1 cellular context compared by ENCODE assay signal in the genomic region with DNA sequence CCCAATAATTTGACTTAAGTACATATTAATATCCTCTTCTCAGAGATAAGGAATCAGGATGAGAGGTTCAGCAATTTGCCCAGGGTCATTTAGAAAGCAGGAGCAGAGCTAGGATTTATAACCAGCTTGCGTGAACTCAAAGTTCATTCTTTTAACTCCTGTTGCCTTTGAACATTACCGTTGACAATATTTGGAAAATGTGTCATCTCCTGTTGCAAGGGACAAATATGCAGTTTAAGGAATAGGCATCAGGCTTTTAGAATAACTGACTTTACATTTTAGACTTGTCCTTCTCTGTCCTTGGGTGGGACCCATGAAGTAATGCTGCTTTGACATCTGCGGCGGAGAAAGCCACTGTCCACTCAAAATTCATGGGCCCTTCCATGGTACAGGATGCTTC.
TF ChIP-seq lines count a peak whose summit lies in the region.

No MANE protein-coding gene starts in this region.

TF ChIP-seq in HepG2, 621 proteins besides CTCF, POLR2A, EP300 and RAD21 (continued from another document and continues in another):
- TF ChIP-seq, protein P1, sequence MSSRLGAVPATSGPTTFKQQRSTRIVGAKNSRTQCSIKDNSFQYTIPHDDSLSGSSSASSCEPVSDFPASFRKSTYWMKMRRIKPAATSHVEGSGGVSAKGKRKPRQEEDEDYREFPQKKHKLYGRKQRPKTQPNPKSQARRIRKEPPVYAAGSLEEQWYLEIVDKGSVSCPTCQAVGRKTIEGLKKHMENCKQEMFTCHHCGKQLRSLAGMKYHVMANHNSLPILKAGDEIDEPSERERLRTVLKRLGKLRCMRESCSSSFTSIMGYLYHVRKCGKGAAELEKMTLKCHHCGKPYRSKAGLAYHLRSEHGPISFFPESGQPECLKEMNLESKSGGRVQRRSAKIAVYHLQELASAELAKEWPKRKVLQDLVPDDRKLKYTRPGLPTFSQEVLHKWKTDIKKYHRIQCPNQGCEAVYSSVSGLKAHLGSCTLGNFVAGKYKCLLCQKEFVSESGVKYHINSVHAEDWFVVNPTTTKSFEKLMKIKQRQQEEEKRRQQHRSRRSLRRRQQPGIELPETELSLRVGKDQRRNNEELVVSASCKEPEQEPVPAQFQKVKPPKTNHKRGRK (CRISPR knock-in tag; IDR thresholded peaks at IDR 0.05) = no peak
- TF ChIP-seq, protein P2, sequence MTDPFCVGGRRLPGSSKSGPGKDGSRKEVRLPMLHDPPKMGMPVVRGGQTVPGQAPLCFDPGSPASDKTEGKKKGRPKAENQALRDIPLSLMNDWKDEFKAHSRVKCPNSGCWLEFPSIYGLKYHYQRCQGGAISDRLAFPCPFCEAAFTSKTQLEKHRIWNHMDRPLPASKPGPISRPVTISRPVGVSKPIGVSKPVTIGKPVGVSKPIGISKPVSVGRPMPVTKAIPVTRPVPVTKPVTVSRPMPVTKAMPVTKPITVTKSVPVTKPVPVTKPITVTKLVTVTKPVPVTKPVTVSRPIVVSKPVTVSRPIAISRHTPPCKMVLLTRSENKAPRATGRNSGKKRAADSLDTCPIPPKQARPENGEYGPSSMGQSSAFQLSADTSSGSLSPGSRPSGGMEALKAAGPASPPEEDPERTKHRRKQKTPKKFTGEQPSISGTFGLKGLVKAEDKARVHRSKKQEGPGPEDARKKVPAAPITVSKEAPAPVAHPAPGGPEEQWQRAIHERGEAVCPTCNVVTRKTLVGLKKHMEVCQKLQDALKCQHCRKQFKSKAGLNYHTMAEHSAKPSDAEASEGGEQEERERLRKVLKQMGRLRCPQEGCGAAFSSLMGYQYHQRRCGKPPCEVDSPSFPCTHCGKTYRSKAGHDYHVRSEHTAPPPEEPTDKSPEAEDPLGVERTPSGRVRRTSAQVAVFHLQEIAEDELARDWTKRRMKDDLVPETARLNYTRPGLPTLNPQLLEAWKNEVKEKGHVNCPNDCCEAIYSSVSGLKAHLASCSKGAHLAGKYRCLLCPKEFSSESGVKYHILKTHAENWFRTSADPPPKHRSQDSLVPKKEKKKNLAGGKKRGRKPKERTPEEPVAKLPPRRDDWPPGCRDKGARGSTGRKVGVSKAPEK (CRISPR knock-in tag; IDR thresholded peaks at IDR 0.05; ENCODE audit: borderline replicate concordance) = no peak
- TF ChIP-seq FOXJ3 (CRISPR knock-in tag; IDR thresholded peaks at IDR 0.05; ENCODE audit: borderline replicate concordance) (peak; percentile 24; the same call in 1 of the 2 replicates), RARA (CRISPR knock-in tag; IDR thresholded peaks at IDR 0.05) (peak; percentile 83), KAT8 (CRISPR knock-in tag; IDR thresholded peaks at IDR 0.05) (peak; percentile 65), SP5 (CRISPR knock-in tag; IDR thresholded peaks at IDR 0.05; ENCODE audit: borderline replicate concordance, low read depth) (no peak), ARHGAP35 (CRISPR knock-in tag; IDR thresholded peaks at IDR 0.05; ENCODE audit: borderline replicate concordance) (no peak), HMGA1 (CRISPR knock-in tag; conservative IDR thresholded peaks at IDR 0.05) (no peak), ETV6 (CRISPR knock-in tag; conservative IDR thresholded peaks at IDR 0.05) (no peak), ZFAT (CRISPR knock-in tag; conservative IDR thresholded peaks at IDR 0.05) (no peak), MEIS2 (CRISPR knock-in tag; IDR thresholded peaks at IDR 0.05) (0 out of 2 replicates have a peak, but pooled peaks have one; percentile 22), ZNF263 (CRISPR knock-in tag; IDR thresholded peaks at IDR 0.05) (no peak), BORCS8-MEF2B (CRISPR knock-in tag; IDR thresholded peaks at IDR 0.05) (no peak), CEBPG (CRISPR knock-in tag; IDR thresholded peaks at IDR 0.05) (peak; percentile 75), POLR2AphosphoS5 (IDR thresholded peaks at IDR 0.05; ENCODE audit: low read depth, low read length) (no peak), MIXL1 (CRISPR knock-in tag; IDR thresholded peaks at IDR 0.05) (peak; percentile 72), GATAD1 (CRISPR knock-in tag; IDR thresholded peaks at IDR 0.05) (0 out of 2 replicates have a peak, but pooled peaks have one; percentile 23), FOXA3 (CRISPR knock-in tag; IDR thresholded peaks at IDR 0.05) (peak; percentile 91), SMARCE1 (IDR thresholded peaks at IDR 0.05; ENCODE audit: borderline replicate concordance) (peak; percentile 40; the same call in 1 of the 2 replicates), CREM (IDR thresholded peaks at IDR 0.05) (peak; percentile 84), CREM (CRISPR knock-in tag; IDR thresholded peaks at IDR 0.05) (no peak), NR2F1 (CRISPR knock-in tag; IDR thresholded peaks at IDR 0.05) (peak in 1 of 2 experiments; percentile 62; a peak in 1 of 4 replicates), ZNF124 (CRISPR knock-in tag; IDR thresholded peaks at IDR 0.05) (peak; percentile 70; the same call in 1 of the 2 replicates)
- TF ChIP-seq, protein P3, sequence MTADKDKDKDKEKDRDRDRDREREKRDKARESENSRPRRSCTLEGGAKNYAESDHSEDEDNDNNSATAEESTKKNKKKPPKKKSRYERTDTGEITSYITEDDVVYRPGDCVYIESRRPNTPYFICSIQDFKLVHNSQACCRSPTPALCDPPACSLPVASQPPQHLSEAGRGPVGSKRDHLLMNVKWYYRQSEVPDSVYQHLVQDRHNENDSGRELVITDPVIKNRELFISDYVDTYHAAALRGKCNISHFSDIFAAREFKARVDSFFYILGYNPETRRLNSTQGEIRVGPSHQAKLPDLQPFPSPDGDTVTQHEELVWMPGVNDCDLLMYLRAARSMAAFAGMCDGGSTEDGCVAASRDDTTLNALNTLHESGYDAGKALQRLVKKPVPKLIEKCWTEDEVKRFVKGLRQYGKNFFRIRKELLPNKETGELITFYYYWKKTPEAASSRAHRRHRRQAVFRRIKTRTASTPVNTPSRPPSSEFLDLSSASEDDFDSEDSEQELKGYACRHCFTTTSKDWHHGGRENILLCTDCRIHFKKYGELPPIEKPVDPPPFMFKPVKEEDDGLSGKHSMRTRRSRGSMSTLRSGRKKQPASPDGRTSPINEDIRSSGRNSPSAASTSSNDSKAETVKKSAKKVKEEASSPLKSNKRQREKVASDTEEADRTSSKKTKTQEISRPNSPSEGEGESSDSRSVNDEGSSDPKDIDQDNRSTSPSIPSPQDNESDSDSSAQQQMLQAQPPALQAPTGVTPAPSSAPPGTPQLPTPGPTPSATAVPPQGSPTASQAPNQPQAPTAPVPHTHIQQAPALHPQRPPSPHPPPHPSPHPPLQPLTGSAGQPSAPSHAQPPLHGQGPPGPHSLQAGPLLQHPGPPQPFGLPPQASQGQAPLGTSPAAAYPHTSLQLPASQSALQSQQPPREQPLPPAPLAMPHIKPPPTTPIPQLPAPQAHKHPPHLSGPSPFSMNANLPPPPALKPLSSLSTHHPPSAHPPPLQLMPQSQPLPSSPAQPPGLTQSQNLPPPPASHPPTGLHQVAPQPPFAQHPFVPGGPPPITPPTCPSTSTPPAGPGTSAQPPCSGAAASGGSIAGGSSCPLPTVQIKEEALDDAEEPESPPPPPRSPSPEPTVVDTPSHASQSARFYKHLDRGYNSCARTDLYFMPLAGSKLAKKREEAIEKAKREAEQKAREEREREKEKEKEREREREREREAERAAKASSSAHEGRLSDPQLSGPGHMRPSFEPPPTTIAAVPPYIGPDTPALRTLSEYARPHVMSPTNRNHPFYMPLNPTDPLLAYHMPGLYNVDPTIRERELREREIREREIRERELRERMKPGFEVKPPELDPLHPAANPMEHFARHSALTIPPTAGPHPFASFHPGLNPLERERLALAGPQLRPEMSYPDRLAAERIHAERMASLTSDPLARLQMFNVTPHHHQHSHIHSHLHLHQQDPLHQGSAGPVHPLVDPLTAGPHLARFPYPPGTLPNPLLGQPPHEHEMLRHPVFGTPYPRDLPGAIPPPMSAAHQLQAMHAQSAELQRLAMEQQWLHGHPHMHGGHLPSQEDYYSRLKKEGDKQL (CRISPR knock-in tag; IDR thresholded peaks at IDR 0.05; ENCODE audit: low read depth) = 0 out of 2 replicates have a peak, but pooled peaks have one; percentile 49
- TF ChIP-seq, protein P4, sequence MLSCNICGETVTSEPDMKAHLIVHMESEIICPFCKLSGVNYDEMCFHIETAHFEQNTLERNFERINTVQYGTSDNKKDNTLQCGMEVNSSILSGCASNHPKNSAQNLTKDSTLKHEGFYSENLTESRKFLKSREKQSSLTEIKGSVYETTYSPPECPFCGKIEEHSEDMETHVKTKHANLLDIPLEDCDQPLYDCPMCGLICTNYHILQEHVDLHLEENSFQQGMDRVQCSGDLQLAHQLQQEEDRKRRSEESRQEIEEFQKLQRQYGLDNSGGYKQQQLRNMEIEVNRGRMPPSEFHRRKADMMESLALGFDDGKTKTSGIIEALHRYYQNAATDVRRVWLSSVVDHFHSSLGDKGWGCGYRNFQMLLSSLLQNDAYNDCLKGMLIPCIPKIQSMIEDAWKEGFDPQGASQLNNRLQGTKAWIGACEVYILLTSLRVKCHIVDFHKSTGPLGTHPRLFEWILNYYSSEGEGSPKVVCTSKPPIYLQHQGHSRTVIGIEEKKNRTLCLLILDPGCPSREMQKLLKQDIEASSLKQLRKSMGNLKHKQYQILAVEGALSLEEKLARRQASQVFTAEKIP (CRISPR knock-in tag; IDR thresholded peaks at IDR 0.05; ENCODE audit: borderline replicate concordance) = no peak
- TF ChIP-seq, protein P5, sequence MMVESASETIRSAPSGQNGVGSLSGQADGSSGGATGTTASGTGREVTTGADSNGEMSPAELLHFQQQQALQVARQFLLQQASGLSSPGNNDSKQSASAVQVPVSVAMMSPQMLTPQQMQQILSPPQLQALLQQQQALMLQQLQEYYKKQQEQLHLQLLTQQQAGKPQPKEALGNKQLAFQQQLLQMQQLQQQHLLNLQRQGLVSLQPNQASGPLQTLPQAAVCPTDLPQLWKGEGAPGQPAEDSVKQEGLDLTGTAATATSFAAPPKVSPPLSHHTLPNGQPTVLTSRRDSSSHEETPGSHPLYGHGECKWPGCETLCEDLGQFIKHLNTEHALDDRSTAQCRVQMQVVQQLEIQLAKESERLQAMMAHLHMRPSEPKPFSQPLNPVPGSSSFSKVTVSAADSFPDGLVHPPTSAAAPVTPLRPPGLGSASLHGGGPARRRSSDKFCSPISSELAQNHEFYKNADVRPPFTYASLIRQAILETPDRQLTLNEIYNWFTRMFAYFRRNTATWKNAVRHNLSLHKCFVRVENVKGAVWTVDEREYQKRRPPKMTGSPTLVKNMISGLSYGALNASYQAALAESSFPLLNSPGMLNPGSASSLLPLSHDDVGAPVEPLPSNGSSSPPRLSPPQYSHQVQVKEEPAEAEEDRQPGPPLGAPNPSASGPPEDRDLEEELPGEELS (CRISPR knock-in tag; IDR thresholded peaks at IDR 0.05) = peak; percentile 67
- TF ChIP-seq, protein P6, sequence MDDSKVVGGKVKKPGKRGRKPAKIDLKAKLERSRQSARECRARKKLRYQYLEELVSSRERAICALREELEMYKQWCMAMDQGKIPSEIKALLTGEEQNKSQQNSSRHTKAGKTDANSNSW (CRISPR knock-in tag; IDR thresholded peaks at IDR 0.05; ENCODE audit: borderline replicate concordance) = no peak
- TF ChIP-seq, protein P7, sequence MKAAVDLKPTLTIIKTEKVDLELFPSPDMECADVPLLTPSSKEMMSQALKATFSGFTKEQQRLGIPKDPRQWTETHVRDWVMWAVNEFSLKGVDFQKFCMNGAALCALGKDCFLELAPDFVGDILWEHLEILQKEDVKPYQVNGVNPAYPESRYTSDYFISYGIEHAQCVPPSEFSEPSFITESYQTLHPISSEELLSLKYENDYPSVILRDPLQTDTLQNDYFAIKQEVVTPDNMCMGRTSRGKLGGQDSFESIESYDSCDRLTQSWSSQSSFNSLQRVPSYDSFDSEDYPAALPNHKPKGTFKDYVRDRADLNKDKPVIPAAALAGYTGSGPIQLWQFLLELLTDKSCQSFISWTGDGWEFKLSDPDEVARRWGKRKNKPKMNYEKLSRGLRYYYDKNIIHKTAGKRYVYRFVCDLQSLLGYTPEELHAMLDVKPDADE (CRISPR knock-in tag; IDR thresholded peaks at IDR 0.05) = no peak
- TF ChIP-seq, protein P8, sequence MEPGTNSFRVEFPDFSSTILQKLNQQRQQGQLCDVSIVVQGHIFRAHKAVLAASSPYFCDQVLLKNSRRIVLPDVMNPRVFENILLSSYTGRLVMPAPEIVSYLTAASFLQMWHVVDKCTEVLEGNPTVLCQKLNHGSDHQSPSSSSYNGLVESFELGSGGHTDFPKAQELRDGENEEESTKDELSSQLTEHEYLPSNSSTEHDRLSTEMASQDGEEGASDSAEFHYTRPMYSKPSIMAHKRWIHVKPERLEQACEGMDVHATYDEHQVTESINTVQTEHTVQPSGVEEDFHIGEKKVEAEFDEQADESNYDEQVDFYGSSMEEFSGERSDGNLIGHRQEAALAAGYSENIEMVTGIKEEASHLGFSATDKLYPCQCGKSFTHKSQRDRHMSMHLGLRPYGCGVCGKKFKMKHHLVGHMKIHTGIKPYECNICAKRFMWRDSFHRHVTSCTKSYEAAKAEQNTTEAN (CRISPR knock-in tag; conservative IDR thresholded peaks at IDR 0.05) = no peak
- TF ChIP-seq, protein P9, sequence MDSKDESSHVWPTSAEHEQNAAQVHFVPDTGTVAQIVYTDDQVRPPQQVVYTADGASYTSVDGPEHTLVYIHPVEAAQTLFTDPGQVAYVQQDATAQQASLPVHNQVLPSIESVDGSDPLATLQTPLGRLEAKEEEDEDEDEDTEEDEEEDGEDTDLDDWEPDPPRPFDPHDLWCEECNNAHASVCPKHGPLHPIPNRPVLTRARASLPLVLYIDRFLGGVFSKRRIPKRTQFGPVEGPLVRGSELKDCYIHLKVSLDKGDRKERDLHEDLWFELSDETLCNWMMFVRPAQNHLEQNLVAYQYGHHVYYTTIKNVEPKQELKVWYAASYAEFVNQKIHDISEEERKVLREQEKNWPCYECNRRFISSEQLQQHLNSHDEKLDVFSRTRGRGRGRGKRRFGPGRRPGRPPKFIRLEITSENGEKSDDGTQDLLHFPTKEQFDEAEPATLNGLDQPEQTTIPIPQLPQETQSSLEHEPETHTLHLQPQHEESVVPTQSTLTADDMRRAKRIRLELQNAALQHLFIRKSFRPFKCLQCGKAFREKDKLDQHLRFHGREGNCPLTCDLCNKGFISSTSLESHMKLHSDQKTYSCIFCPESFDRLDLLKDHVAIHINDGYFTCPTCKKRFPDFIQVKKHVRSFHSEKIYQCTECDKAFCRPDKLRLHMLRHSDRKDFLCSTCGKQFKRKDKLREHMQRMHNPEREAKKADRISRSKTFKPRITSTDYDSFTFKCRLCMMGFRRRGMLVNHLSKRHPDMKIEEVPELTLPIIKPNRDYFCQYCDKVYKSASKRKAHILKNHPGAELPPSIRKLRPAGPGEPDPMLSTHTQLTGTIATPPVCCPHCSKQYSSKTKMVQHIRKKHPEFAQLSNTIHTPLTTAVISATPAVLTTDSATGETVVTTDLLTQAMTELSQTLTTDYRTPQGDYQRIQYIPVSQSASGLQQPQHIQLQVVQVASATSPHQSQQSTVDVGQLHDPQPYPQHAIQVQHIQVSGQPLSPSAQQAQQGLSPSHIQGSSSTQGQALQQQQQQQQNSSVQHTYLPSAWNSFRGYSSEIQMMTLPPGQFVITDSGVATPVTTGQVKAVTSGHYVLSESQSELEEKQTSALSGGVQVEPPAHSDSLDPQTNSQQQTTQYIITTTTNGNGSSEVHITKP (CRISPR knock-in tag; IDR thresholded peaks at IDR 0.05; ENCODE audit: low read depth) = 0 out of 2 replicates have a peak, but pooled peaks have one; percentile 30
- TF ChIP-seq, protein P10, sequence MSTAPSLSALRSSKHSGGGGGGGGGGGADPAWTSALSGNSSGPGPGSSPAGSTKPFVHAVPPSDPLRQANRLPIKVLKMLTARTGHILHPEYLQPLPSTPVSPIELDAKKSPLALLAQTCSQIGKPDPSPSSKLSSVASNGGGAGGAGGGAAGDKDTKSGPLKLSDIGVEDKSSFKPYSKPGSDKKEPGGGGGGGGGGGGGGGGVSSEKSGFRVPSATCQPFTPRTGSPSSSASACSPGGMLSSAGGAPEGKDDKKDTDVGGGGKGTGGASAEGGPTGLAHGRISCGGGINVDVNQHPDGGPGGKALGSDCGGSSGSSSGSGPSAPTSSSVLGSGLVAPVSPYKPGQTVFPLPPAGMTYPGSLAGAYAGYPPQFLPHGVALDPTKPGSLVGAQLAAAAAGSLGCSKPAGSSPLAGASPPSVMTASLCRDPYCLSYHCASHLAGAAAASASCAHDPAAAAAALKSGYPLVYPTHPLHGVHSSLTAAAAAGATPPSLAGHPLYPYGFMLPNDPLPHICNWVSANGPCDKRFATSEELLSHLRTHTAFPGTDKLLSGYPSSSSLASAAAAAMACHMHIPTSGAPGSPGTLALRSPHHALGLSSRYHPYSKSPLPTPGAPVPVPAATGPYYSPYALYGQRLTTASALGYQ (CRISPR knock-in tag; IDR thresholded peaks at IDR 0.05) = peak; percentile 55; the same call in 1 of the 2 replicates
